Comparison of ENCODE assay signal across 23 cellular contexts in the genomic region with DNA sequence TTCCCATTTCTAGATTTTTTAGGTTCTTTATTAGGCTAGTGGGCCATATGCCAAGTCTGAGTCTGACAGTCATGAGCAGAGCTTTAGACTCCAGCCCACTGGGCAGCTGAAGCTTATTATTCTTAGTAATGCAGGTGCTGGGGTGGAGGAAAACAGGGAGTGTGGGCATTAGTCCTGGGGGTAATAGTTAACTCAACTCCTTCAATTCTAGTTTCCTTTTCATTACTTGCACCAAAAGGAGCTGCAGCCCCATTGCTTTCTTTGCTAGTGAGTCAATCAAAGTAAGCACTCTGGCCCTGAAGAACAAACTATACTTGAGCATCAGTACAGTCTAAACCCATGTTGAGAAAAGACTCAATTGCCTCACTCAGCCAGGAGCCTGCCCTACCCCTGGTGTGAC. TPM values are rescaled to one million over a fixed set of nuclear protein-coding genes. Genes with fewer than 3 reads are reported as not detected.
DNase-seq lines count a peak whose midpoint lies in the region; ATAC-seq, FAIRE-seq and TF ChIP-seq lines count a peak whose summit lies in the region.
"Had no signal": no experiment of that assay in that cellular context is flagged by ENCODE, and none has a peak within 500 bp of the region (broad histone marks: within the 10 kb centered on the region; RNA-seq: fewer than 3 reads in every experiment).

No MANE protein-coding gene starts in this region.

- peak; percentile 87 for FAIRE-seq in GM19239 (lab: Jason Lieb, UNC)
- FAIRE-seq: urothelium cell line had no signal

- H3K9me3 ChIP-seq in tibial artery: no peaks in the 10 kb centered on the region
- H3K9me3 ChIP-seq: heart left ventricle, lower lobe of right lung, stomach had no signal

- H3K4me3 ChIP-seq in tibial artery: no peak overlapping the region
- H3K4me3 ChIP-seq: heart left ventricle, lower lobe of right lung, stomach had no signal

- intact Hi-C loops in tibial artery (cut with DNase I; ENCODE audit: low total_unique reads): no loop called here
- intact Hi-C loops in sciatic nerve (cut with DNase I): no loop called here

- H3K27ac ChIP-seq in tibial artery: peak overlapping the region; percentile 53 to 63
- H3K27ac ChIP-seq: heart left ventricle, KMS-11, lower lobe of right lung, stomach had no signal

- peaks cover 0 to 41% (median 21%) of the 10 kb centered on the region in 4 donors for H3K4me1 ChIP-seq in tibial artery
- H3K4me1 ChIP-seq: lower lobe of right lung had no signal

- ATAC-seq in HG02759 (IDR thresholded peaks at IDR 0.05; ENCODE audit: unreplicated experiment) (peak; percentile 67), HG03432 (IDR thresholded peaks at IDR 0.05; ENCODE audit: unreplicated experiment) (peak; percentile 51), sciatic nerve (no peak)
- ATAC-seq: heart left ventricle, lower lobe of right lung had no signal

- no peaks in the 10 kb centered on the region for H3K36me3 ChIP-seq in tibial artery
- H3K36me3 ChIP-seq: heart left ventricle, lower lobe of right lung, stomach had no signal

- no peaks in the 10 kb centered on the region for H3K27me3 ChIP-seq in tibial artery
- H3K27me3 ChIP-seq: stomach had no signal

- DNase-seq in GM19239 (ENCODE audit: insufficient read length, low spot score) (peak; percentile 30), tibial artery (no peak), HuH-7 (ENCODE audit: low spot score) (no peak), SKM-1 (lab: John Stamatoyannopoulos, UW; ENCODE audit: unreplicated experiment) (no peak), sciatic nerve (ENCODE audit: low spot score) (no peak)
- DNase-seq: activated CD4-positive, alpha-beta T cell treated with anti-CD3 and anti-CD28 coated beads, Interleukin-2, amount 50 U/mL, for 4 hours; activated T-cell treated with anti-CD3 and anti-CD28 coated beads, Interleukin-2, amount 50 U/mL, for 1 hour; endodermal cell; HCEC 1CT; heart left ventricle; lower lobe of right lung; NCI-H2081; stimulated activated CD4-positive, alpha-beta T cell treated with anti-CD3 and anti-CD28 coated beads, Interleukin-2, amount 100 ng/mL, for 24 hours; stomach; T-helper 1 cell had no signal

- no peak for TF ChIP-seq CTCF in tibial artery (IDR thresholded peaks at IDR 0.05)

RNA-seq across cellular contexts. Expression of gene ICOS, which starts 35.5 kb away (rescaled TPM):
- not detected for total RNA-seq in sciatic nerve
- total RNA-seq: Daoy, endodermal cell, fibroblast of lung, NCI-H460, osteoblast had no signal
